ENCODE assay signal across 1 cellular context in genomic region chr6:158605266-158605878, GRCh38.
TF ChIP-seq lines count a peak whose summit lies in the region.

No MANE protein-coding gene starts in this region.

TF ChIP-seq in H1, 55 proteins besides CTCF, POLR2A, EP300 and RAD21:
- TF ChIP-seq BRCA1 (IDR thresholded peaks at IDR 0.05; ENCODE audit: low read depth, low read length) (no peak), MAX (IDR thresholded peaks at IDR 0.05) (peak; percentile 81), KDM1A (IDR thresholded peaks at IDR 0.05; ENCODE audit: borderline replicate concordance, low read length) (no peak)
